In genomic region chr15:64846246-64846645, GRCh38 we compare ENCODE assay signal across 12 cellular contexts. TPM values are rescaled to one million over a fixed set of nuclear protein-coding genes. Genes with fewer than 3 reads are reported as not detected.
A peak's percentile ranks its signal among the peaks of the same experiment; 100 is the strongest.
DNase-seq lines count a peak whose midpoint lies in the region; ATAC-seq and TF ChIP-seq lines count a peak whose summit lies in the region.
"Had no signal": no experiment of that assay in that cellular context is flagged by ENCODE, and none has a peak within 500 bp of the region (broad histone marks: within the 10 kb centered on the region; RNA-seq: fewer than 3 reads in every experiment).

No MANE protein-coding gene starts in this region.

- no peak overlapping the region for H3K4me3 ChIP-seq in BLaER1
- H3K4me3 ChIP-seq in Loucy (ENCODE audit: low read length, poor library complexity, severe bottlenecking): peak overlapping the region; percentile 95
- H3K4me3 ChIP-seq in esophagus muscularis mucosa: peak overlapping the region; percentile 97 to 100 (median 99)

- H3K36me3 ChIP-seq in BLaER1 (peaks cover 34% of the 10 kb centered on the region), Loucy (ENCODE audit: insufficient read depth, low read length) (peaks cover 16% of the 10 kb centered on the region; the same call in 1 of the 2 replicates), esophagus muscularis mucosa (peaks cover 21 to 42% (median 33%) of the 10 kb centered on the region in 4 donors)

- no peaks in the 10 kb centered on the region for H3K27me3 ChIP-seq in BLaER1
- H3K27me3 ChIP-seq in Loucy (ENCODE audit: insufficient read depth, low read length, poor library complexity, severe bottlenecking): no peaks in the 10 kb centered on the region
- H3K27me3 ChIP-seq in esophagus muscularis mucosa: no peaks in the 10 kb centered on the region

- H3K4me2 ChIP-seq in BLaER1 (peak overlapping the region; percentile 98), Loucy (ENCODE audit: low read depth, low read length, poor library complexity, severe bottlenecking) (peak overlapping the region; percentile 95)

- no peak for TF ChIP-seq CTCF in Loucy (conservative IDR thresholded peaks at IDR 0.05; ENCODE audit: low read length)
- no peak for TF ChIP-seq CTCF in esophagus muscularis mucosa (IDR thresholded peaks at IDR 0.05)
- no peak for TF ChIP-seq CTCF in osteocyte (IDR thresholded peaks at IDR 0.05)

- no peaks in the 10 kb centered on the region for H3K9me3 Mint-ChIP-seq in osteocyte (ENCODE audit: unreplicated experiment)

- intact Hi-C loops in esophagus muscularis mucosa (cut with DNase I): loop anchor here (10.0 kb wide), 1 partner anchor 239 kb away; no protein-coding TSS in a partner anchor
- intact Hi-C loops in head of caudate nucleus (cut with DNase I): loop anchor here (10.0 kb wide), 1 partner anchor 49 kb away; no protein-coding TSS in a partner anchor

- H3K4me1 Mint-ChIP-seq in osteocyte (ENCODE audit: unreplicated experiment): peaks cover 63% of the 10 kb centered on the region

- H3K4me1 ChIP-seq in BLaER1 (peaks cover 81% of the 10 kb centered on the region), Loucy (ENCODE audit: insufficient read depth, low read length, poor library complexity, severe bottlenecking) (peaks cover 60% of the 10 kb centered on the region), esophagus muscularis mucosa (peaks cover 54 to 89% (median 87%) of the 10 kb centered on the region in 4 donors)

- H3K27me3 Mint-ChIP-seq in osteocyte (ENCODE audit: unreplicated experiment): no peaks in the 10 kb centered on the region

- H3K27ac ChIP-seq in BLaER1 (peak overlapping the region; percentile 88; the same call in 1 of the 2 replicates), esophagus muscularis mucosa (replicated peaks in 1 of 4) (peak overlapping the region; percentile 94 to 99 (median 98))

- 65% methylated on average over 8 of the region's 10 CpGs for WGBS in esophagus muscularis mucosa

- H4K20me1 ChIP-seq in BLaER1 (peaks cover 71% of the 10 kb centered on the region), Loucy (ENCODE audit: insufficient read depth, low read length, poor library complexity, severe bottlenecking) (peaks cover 46% of the 10 kb centered on the region)

- ATAC-seq in GM18505 (IDR thresholded peaks at IDR 0.05; ENCODE audit: unreplicated experiment): no peak
- ATAC-seq: right cardiac atrium had no signal

- TF ChIP-seq EP300 in esophagus muscularis mucosa (IDR thresholded peaks at IDR 0.05): no peak

- no peak for DNase-seq in esophagus muscularis mucosa (ENCODE audit: extremely low spot score)
- no peak for DNase-seq in osteocyte (ENCODE audit: extremely low spot score, unreplicated experiment)
- no peak for DNase-seq in head of caudate nucleus
- DNase-seq in activated CD4-positive, CD25-positive, alpha-beta regulatory T cell treated with anti-CD3 and anti-CD28 coated beads, Interleukin-2, amount 50 U/mL, for 72 hours: no peak
- no peak for DNase-seq in Kasumi-1 (lab: John Stamatoyannopoulos, UW)
- DNase-seq: AML-193, hippocampal formation, NCI-H2171 treated with DMSO at 0.1 percent for 48 hours had no signal

- H3K27ac Mint-ChIP-seq in osteocyte (ENCODE audit: unreplicated experiment): peak overlapping the region; percentile 92

- no peaks in the 10 kb centered on the region for H3F3A ChIP-seq in Loucy (ENCODE audit: low read depth)

- no peak for TF ChIP-seq POLR2A in esophagus muscularis mucosa (IDR thresholded peaks at IDR 0.05; ENCODE audit: low read depth)
- TF ChIP-seq POLR2A in GM18505 (IDR thresholded peaks at IDR 0.05; ENCODE audit: borderline replicate concordance, extremely low read depth, insufficient read depth, insufficient read length): no peak

- H3K36me3 Mint-ChIP-seq in osteocyte (ENCODE audit: unreplicated experiment): peaks cover 14% of the 10 kb centered on the region

- H3K9ac ChIP-seq in BLaER1 (peak overlapping the region; percentile 69; the same call in 1 of the 2 replicates), Loucy (ENCODE audit: low read depth, low read length, poor library complexity, severe bottlenecking) (peak overlapping the region; percentile 95)

- H2AFZ ChIP-seq in Loucy (ENCODE audit: low read length): no peak overlapping the region

- no peaks in the 10 kb centered on the region for H3K9me2 ChIP-seq in Loucy (replicated peaks; ENCODE audit: low read depth, low read length)

- peaks cover 85% of the 10 kb centered on the region for H3K79me2 ChIP-seq in Loucy (ENCODE audit: insufficient read depth, low read length)

- H3K9me3 ChIP-seq in BLaER1: no peaks in the 10 kb centered on the region
- H3K9me3 ChIP-seq in Loucy (ENCODE audit: insufficient read depth, low read depth, low read length): no peaks in the 10 kb centered on the region
- no peaks in the 10 kb centered on the region for H3K9me3 ChIP-seq in esophagus muscularis mucosa

- H3K4me3 Mint-ChIP-seq in osteocyte (ENCODE audit: unreplicated experiment): no peak overlapping the region

RNA-seq across cellular contexts. Expression of gene PLEKHO2, which starts 4.5 kb away (rescaled TPM):
- total RNA-seq in esophagus muscularis mucosa (100 to 1,000 TPM in 1 of 4 donors, 10 to 100 TPM in 3; 41.5 to 103 (median 51.2) TPM), osteocyte (24.5 and 24.7 TPM in 2 replicates)

RNA-seq across cellular contexts. Expression of gene PIF1, which starts 20.8 kb away (rescaled TPM):
- 1 to 10 TPM in 3 of 4 donors, under 1 TPM in 1; 0.78 to 4.4 (median 2.0) TPM for total RNA-seq in esophagus muscularis mucosa
- total RNA-seq in osteocyte: 4.2 and 4.8 TPM in 2 replicates
